8 cellular contexts compared by ENCODE assay signal in the genomic region with DNA sequence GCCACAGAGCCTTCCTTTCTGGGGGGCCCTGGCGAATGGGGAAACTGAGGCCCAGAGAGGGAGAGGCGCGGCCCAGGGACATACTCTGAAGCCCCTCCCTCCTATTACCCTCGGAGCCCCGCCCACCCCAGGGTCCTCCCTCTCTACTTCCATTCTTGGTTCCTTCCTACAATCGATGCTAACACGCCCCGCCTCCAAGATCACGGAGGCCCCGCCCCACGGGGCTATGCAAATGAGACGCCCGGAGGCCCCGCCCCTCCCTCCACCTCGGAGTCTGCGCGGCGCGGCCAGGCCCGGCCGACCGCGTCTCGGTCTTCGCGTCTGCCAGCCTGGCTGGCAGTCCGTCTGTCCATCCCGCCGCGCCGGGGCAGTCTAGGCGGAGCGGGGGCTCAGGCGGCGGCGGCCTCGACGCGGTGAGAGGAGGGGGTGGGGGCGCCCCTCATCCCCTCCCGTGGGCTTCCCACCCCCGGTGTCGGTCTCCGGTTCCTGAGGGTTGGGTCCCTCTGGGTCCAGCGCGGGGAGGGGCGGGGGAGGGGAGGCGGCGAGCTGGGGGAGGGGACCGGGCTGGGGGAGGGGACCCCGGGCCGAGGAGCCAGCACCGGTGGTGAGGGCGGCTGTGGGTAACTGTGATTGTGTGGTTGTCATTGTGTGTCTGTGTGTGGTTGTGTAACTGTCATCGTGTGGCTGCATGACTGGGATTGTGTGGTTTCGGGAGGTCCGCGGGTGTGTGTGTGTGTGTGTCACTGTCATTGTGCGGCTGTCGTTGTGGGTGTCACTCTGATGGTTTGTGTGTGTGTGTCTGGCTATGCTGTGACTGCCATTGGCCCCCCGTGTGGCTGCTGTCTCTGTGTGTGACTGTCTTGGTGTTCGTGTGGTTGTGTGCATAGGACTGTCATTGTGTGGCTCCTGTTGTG. TPM values are rescaled to one million over a fixed set of nuclear protein-coding genes. Genes with fewer than 3 reads are reported as not detected.
DNase-seq lines count a peak whose midpoint lies in the region; ATAC-seq and TF ChIP-seq lines count a peak whose summit lies in the region.

A gene with protein sequence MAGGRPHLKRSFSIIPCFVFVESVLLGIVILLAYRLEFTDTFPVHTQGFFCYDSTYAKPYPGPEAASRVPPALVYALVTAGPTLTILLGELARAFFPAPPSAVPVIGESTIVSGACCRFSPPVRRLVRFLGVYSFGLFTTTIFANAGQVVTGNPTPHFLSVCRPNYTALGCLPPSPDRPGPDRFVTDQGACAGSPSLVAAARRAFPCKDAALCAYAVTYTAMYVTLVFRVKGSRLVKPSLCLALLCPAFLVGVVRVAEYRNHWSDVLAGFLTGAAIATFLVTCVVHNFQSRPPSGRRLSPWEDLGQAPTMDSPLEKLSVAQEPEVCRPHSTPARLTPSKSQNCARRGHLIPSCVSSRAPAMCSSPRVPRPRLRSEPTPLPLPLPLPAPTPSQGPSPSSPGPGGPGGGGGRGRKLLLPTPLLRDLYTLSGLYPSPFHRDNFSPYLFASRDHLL (plus strand): TSS at position 273 of the 914 bp plus-strand sequence. CDS start 2,242 bp downstream, outside the sequence.

- peak in 1 of 2 donors; percentile 65 for TF ChIP-seq EP300 in tibial nerve (IDR thresholded peaks at IDR 0.05)

- intact Hi-C loops in heart right ventricle (cut with DNase I) (loop anchor here in 1 of 10 donors (10.0 kb wide), 1 partner anchor 61 kb away; a partner anchor contains a TSS), posterior cingulate gyrus (cut with DNase I) (no loop called here)

- TF ChIP-seq CTCF in heart right ventricle (IDR thresholded peaks at IDR 0.05) (no peak), tibial nerve (IDR thresholded peaks at IDR 0.05) (peak in 1 of 5 experiments; percentile 19)

- peak; percentile 83 to 96 (median 95) for DNase-seq in NCI-H1417 (lab: John Stamatoyannopoulos, UW)
- DNase-seq in T-helper 17 cell: peak; percentile 75 to 79 (median 79)
- peak; percentile 78 for DNase-seq in amniotic epithelial cell (ENCODE audit: low read depth)
- peak; percentile 93 to 95 for DNase-seq in heart right ventricle
- peak; percentile 79 to 99 (median 93) for DNase-seq in posterior cingulate gyrus
- peak; percentile 96 to 97 for DNase-seq in tibial nerve (ENCODE audit: low spot score in 2 of 2)

- peak within 1 kb of the TSS; percentile 51 to 71 (median 64) for H3K4me3 ChIP-seq in heart right ventricle
- H3K4me3 ChIP-seq in tibial nerve: peak within 1 kb of the TSS; percentile 57 to 77 (median 64)

- 5 to 7% methylated on average over 56 to 62 of the region's 62 CpGs for WGBS in heart right ventricle, 2 donors
- 2 to 6% methylated on average over 30 to 43 of the region's 62 CpGs for WGBS in tibial nerve, 2 donors

- peak within 1 kb of the TSS; percentile 86 for H3K4me3 Mint-ChIP-seq in T-helper 17 cell

- H3K36me3 Mint-ChIP-seq in T-helper 17 cell (ENCODE audit: low read depth): no peaks in the 10 kb centered on the region

- peak within 1 kb of the TSS; percentile 14 for H3K27ac Mint-ChIP-seq in T-helper 17 cell

- H3K4me1 ChIP-seq in heart right ventricle: peaks cover 0 to 16% (median 6%) of the 10 kb centered on the region in 9 donors
- H3K4me1 ChIP-seq in tibial nerve: peaks cover 0 to 19% (median 4%) of the 10 kb centered on the region in 4 donors

- peaks cover 17% of the 10 kb centered on the region for H3K4me1 Mint-ChIP-seq in T-helper 17 cell

- TF ChIP-seq POLR2A in GM15510 (IDR thresholded peaks at IDR 0.05; ENCODE audit: borderline replicate concordance, extremely low read depth, insufficient read length) (peak; percentile 39), tibial nerve (IDR thresholded peaks at IDR 0.05) (peak; percentile 35 to 73)

- H3K27ac ChIP-seq in heart right ventricle (peak within 1 kb of the TSS in 9 of 10 donors; percentile 30 to 86 (median 63)), tibial nerve (peak within 1 kb of the TSS; percentile 74 to 87 (median 76))

- peaks cover 10% of the 10 kb centered on the region for H3K27me3 Mint-ChIP-seq in T-helper 17 cell

- H3K27me3 ChIP-seq in heart right ventricle (no peaks in the 10 kb centered on the region), tibial nerve (no peaks in the 10 kb centered on the region)

- H3K9me3 ChIP-seq in T-helper 17 cell (ENCODE audit: control insufficient read depth, low read length, poor library complexity, severe bottlenecking) (no peaks in the 10 kb centered on the region), heart right ventricle (no peaks in the 10 kb centered on the region), tibial nerve (no peaks in the 10 kb centered on the region)

- H3K36me3 ChIP-seq in heart right ventricle (peaks cover 0 to 22% (median 0%) of the 10 kb centered on the region in 9 donors), tibial nerve (peaks cover 0 to 33% (median 0%) of the 10 kb centered on the region in 3 donors)

- ATAC-seq in T-helper 17 cell: peak; percentile 99
- peak; percentile 92 to 97 (median 94) for ATAC-seq in heart right ventricle
- no peak for ATAC-seq in GM19351 (IDR thresholded peaks at IDR 0.05; ENCODE audit: unreplicated experiment)

RNA-seq across cellular contexts. Expression of the gene that starts here (rescaled TPM):
- total RNA-seq in T-helper 17 cell (1 to 10 TPM; 7.1 to 7.5 TPM), heart right ventricle (10 to 100 TPM in 5 of 10 donors, 1 to 10 TPM in 5; 4.1 to 19.8 (median 10.3) TPM), tibial nerve (10 to 100 TPM; 20.1 to 82.2 (median 33.8) TPM)
- polyA plus RNA-seq in heart right ventricle: 10 to 100 TPM; 10.0 to 13.2 TPM
